8 cellular contexts compared by ENCODE assay signal in genomic region chr12:14775652-14776020, GRCh38. TPM values are rescaled to one million over a fixed set of nuclear protein-coding genes. Genes with fewer than 3 reads are reported as not detected.
DNase-seq lines count a peak whose midpoint lies in the region; ATAC-seq, FAIRE-seq and TF ChIP-seq lines count a peak whose summit lies in the region.

No MANE protein-coding gene starts in this region.

- H3K9me3 ChIP-seq in H9 (ENCODE audit: control insufficient read depth, low read depth, low read length) = no peaks in the 10 kb centered on the region
- H3K9me3 ChIP-seq in T-helper 17 cell (ENCODE audit: control insufficient read depth, low read length, poor library complexity, severe bottlenecking) = no peaks in the 10 kb centered on the region
- no peaks in the 10 kb centered on the region for H3K9me3 ChIP-seq in skeletal muscle tissue (ENCODE audit: control insufficient read depth in 3 of 3, low read length in 3 of 3)

- TF ChIP-seq POLR2A in H54 (IDR thresholded peaks at IDR 0.05; ENCODE audit: low read depth, low read length) = no peak

- no peak overlapping the region for H3K23ac ChIP-seq in H9 (ENCODE audit: insufficient read length, low read depth, low read length)

- H4K5ac ChIP-seq in H9 (ENCODE audit: insufficient read length, low read depth, low read length) = no peak overlapping the region

- H2AFZ ChIP-seq in H9 (ENCODE audit: low read length) = no peak overlapping the region

- H3K18ac ChIP-seq in H9 (ENCODE audit: insufficient read length, low read depth, low read length) = no peak overlapping the region

- H3K27me3 Mint-ChIP-seq in H9 (ENCODE audit: low read depth) (no peaks in the 10 kb centered on the region; the same call in 1 of the 2 replicates), T-helper 17 cell (no peaks in the 10 kb centered on the region)

- H2BK120ac ChIP-seq in H9 (ENCODE audit: low read depth, low read length, poor library complexity, severe bottlenecking) = no peak overlapping the region

- H3K4me1 ChIP-seq in H9 (ENCODE audit: insufficient read depth, low read length) = no peaks in the 10 kb centered on the region
- H3K4me1 ChIP-seq in skeletal muscle tissue (ENCODE audit: control insufficient read depth in 3 of 3, insufficient read depth in 3 of 3, low read length in 3 of 3) = peaks cover 3 to 28% (median 9%) of the 10 kb centered on the region in 3 donors

- FAIRE-seq in H54 (lab: Jason Lieb, UNC) = no peak

- H3K27me3 ChIP-seq in H9 (ENCODE audit: insufficient read depth, low read length) (no peaks in the 10 kb centered on the region), skeletal muscle tissue (ENCODE audit: control insufficient read depth in 3 of 3, insufficient read depth in 3 of 3, low read length in 3 of 3) (no peaks in the 10 kb centered on the region)

- no peak overlapping the region for H3K56ac ChIP-seq in H9 (ENCODE audit: insufficient read length, low read depth, low read length)

- H4K8ac ChIP-seq in H9 (replicated peaks; ENCODE audit: insufficient read length, low read depth, low read length) = no peak overlapping the region

- WGBS in H9 (ENCODE audit: extremely low coverage, insufficient read length, low lambda C conversion rate) = no CpG with 5 or more reads among the region's 1 CpG

- H3K79me2 ChIP-seq in H9 (ENCODE audit: insufficient read depth, low read length) = no peaks in the 10 kb centered on the region; the same call in 1 of the 2 replicates

- H3K36me3 Mint-ChIP-seq in H9 (ENCODE audit: insufficient read depth in 1 of 3, low read depth in 3 of 3) = no peaks in the 10 kb centered on the region; a peak in 1 of 7 replicates
- H3K36me3 Mint-ChIP-seq in T-helper 17 cell (ENCODE audit: low read depth) = peaks cover 2% of the 10 kb centered on the region

- no peak for ATAC-seq in T-helper 17 cell
- no peak for ATAC-seq in HG03095 (IDR thresholded peaks at IDR 0.05; ENCODE audit: unreplicated experiment)
- no peak for ATAC-seq in HG03039 (IDR thresholded peaks at IDR 0.05; ENCODE audit: unreplicated experiment)
- ATAC-seq in GM21367 (IDR thresholded peaks at IDR 0.05; ENCODE audit: unreplicated experiment) = no peak

- H2BK15ac ChIP-seq in H9 (ENCODE audit: low read depth, low read length) = no peak overlapping the region

- H3K4ac ChIP-seq in H9 (ENCODE audit: low read depth, low read length) = no peak overlapping the region

- no peak overlapping the region for H3K9ac ChIP-seq in H9 (ENCODE audit: extremely low read depth, insufficient read length, low read length)
- H3K9ac ChIP-seq in skeletal muscle tissue (ENCODE audit: low read depth in 1 of 3, low read length in 3 of 3) = peak overlapping the region in 1 of 3 donors; percentile 92

- H3K4me3 Mint-ChIP-seq in H9 (peak overlapping the region; percentile 96 to 98), T-helper 17 cell (peak overlapping the region; percentile 99)

- DNase-seq in H9 (no peak), T-helper 17 cell (no peak), fibroblast of the aortic adventitia (ENCODE audit: low read depth) (no peak), H54 (ENCODE audit: insufficient read length, low spot score) (no peak)

- no peak overlapping the region for H3K27ac Mint-ChIP-seq in H9
- peak overlapping the region; percentile 100 for H3K27ac Mint-ChIP-seq in T-helper 17 cell

- H3K79me1 ChIP-seq in H9 (ENCODE audit: insufficient read depth, low read depth, low read length, poor library complexity, severe bottlenecking) = no peaks in the 10 kb centered on the region

- H2BK5ac ChIP-seq in H9 (ENCODE audit: insufficient read length, low read length) = no peak overlapping the region

- H3K4me1 Mint-ChIP-seq in H9 (peaks cover 37 to 45% of the 10 kb centered on the region in 2 experiments), T-helper 17 cell (peaks cover 41% of the 10 kb centered on the region)

- no peak overlapping the region for H3T11ph ChIP-seq in H9 (ENCODE audit: low read length)

- TF ChIP-seq CTCF in H9 (conservative IDR thresholded peaks at IDR 0.05) (no peak), fibroblast of the aortic adventitia (IDR thresholded peaks at IDR 0.05; ENCODE audit: insufficient read depth, low read length) (no peak)

- H2BK12ac ChIP-seq in H9 (ENCODE audit: insufficient read length, low read depth, low read length) = no peak overlapping the region

- no peak overlapping the region for H4K91ac ChIP-seq in H9 (ENCODE audit: insufficient read length, low read depth, low read length)

- H3K27ac ChIP-seq in H9 (ENCODE audit: insufficient read length, low read depth, low read length) = no peak overlapping the region
- peak overlapping the region; percentile 94 for H3K27ac ChIP-seq in skeletal muscle tissue (ENCODE audit: low read depth, low read length)

- no peak overlapping the region for H3K14ac ChIP-seq in H9 (ENCODE audit: insufficient read depth, low read length)

- H3K4me3 ChIP-seq in fibroblast of the aortic adventitia (ENCODE audit: low read depth, low read length) (peak overlapping the region; percentile 86), skeletal muscle tissue (ENCODE audit: low read length in 3 of 3) (peak overlapping the region; percentile 87 to 96 (median 89))

- H3K9me3 Mint-ChIP-seq in H9 = no peaks in the 10 kb centered on the region

- H3K4me2 ChIP-seq in H9 (ENCODE audit: insufficient read depth, insufficient read length, low read length) = peak overlapping the region; percentile 75

- H3K36me3 ChIP-seq in skeletal muscle tissue (ENCODE audit: control insufficient read depth in 3 of 3, insufficient read depth in 3 of 3, low read length in 3 of 3) = no peaks in the 10 kb centered on the region

- peaks cover 2% of the 10 kb centered on the region for H4K20me1 ChIP-seq in H9 (ENCODE audit: control insufficient read depth, insufficient read depth, insufficient read length)

- peaks cover 13% of the 10 kb centered on the region for H3K23me2 ChIP-seq in H9 (ENCODE audit: insufficient read length, low read depth, low read length, poor library complexity, severe bottlenecking)

- no peak overlapping the region for H2BK20ac ChIP-seq in H9 (ENCODE audit: low read depth, low read length, poor library complexity, severe bottlenecking)

- H2AK5ac ChIP-seq in H9 (ENCODE audit: insufficient read length, low read length) = no peak overlapping the region

RNA-seq across cellular contexts. Expression of gene WBP11, which starts 27.6 kb away (rescaled TPM):
- total RNA-seq in H9 (2021) = 108 TPM in 2 replicates
- total RNA-seq in T-helper 17 cell = 100 to 1,000 TPM; 124 to 129 TPM
- total RNA-seq in fibroblast of the aortic adventitia (ENCODE audit: low replicate concordance) = 6.3 and 15.9 TPM in 2 replicates
- 7.8 TPM for total RNA-seq in skeletal muscle tissue

RNA-seq across cellular contexts. Expression of gene C12orf60, which starts 27.8 kb away (rescaled TPM):
- 1.6 and 1.9 TPM in 2 replicates for total RNA-seq in H9 (2021)
- under 1 TPM in 1 of 2 donors, not detected in 1; 0.27 TPM for total RNA-seq in T-helper 17 cell
- 0.65 and 0.99 TPM in 2 replicates for total RNA-seq in fibroblast of the aortic adventitia (ENCODE audit: low replicate concordance)
- total RNA-seq in skeletal muscle tissue = 2.1 TPM

RNA-seq across cellular contexts. Expression of gene SMCO3, which starts 38.3 kb away (rescaled TPM):
- total RNA-seq in H9 (2021) (not detected in 2 replicates), T-helper 17 cell (not detected), fibroblast of the aortic adventitia (ENCODE audit: low replicate concordance) (0.09 TPM in 1 of 2 replicates, not detected in the other), skeletal muscle tissue (0.52 TPM)
